Comparison of ENCODE assay signal across 6 cellular contexts in genomic region chr7:157563467-157564135, GRCh38.
DNase-seq lines count a peak whose midpoint lies in the region; ATAC-seq, FAIRE-seq and TF ChIP-seq lines count a peak whose summit lies in the region.
"Not testable (repeated sequence)": the region's sequence is repeated elsewhere in the genome, so short reads cannot be mapped to it uniquely, and the experiment has no call there.

No MANE protein-coding gene starts in this region.

- TF ChIP-seq RAD21 in K562 (CRISPR knock-in tag; conservative IDR thresholded peaks at IDR 0.05 in 1 of 2, IDR thresholded peaks at IDR 0.05 in 1 of 2); HepG2 (CRISPR knock-in tag; IDR thresholded peaks at IDR 0.05): not testable (repeated sequence)

- not testable (repeated sequence) for TF ChIP-seq POLR2A in K562 (conservative IDR thresholded peaks at IDR 0.05); endothelial cell of umbilical vein (IDR thresholded peaks at IDR 0.05; ENCODE audit: low read depth, low read length); HepG2 (IDR thresholded peaks at IDR 0.05; ENCODE audit: insufficient read depth in 1 of 2, low read depth in 2 of 2, low read length in 2 of 2)

- not testable (repeated sequence) for BruUV-seq in PC-3 (replicated peaks; lab: Mats Ljungman, UMichigan); K562 (replicated peaks; lab: Mats Ljungman, UMichigan); endothelial cell of umbilical vein (replicated peaks; lab: Mats Ljungman, UMichigan); HepG2 (replicated peaks; lab: Mats Ljungman, UMichigan)

- not testable (repeated sequence) for ATAC-seq in PC-3, K562, HepG2

- CTCF ChIA-PET in HEK293T (lab: Yijun Ruan, JAX); PC-3 (lab: Charles Lee); K562 (lab: Yijun Ruan, JAX; ENCODE audit: low intra/inter-chr PET ratio); endothelial cell of umbilical vein (lab: Charles Lee); HepG2 (lab: Yijun Ruan, JAX; ENCODE audit: low intra/inter-chr PET ratio, low total read pairs): not testable (repeated sequence)

- intact Hi-C loops in PC-3 (cut with micrococcal nuclease) = loop anchor here (1.0 to 2.0 kb wide), 3 partner anchors 8 to 73 kb away; no protein-coding TSS in a partner anchor
- intact Hi-C loops in K562 (cut with micrococcal nuclease); endothelial cell of umbilical vein (cut with micrococcal nuclease); HepG2 (cut with micrococcal nuclease; ENCODE audit: unreplicated experiment); posterior vena cava (cut with DNase I): not testable (repeated sequence)

- peak; percentile 37 for FAIRE-seq in K562 (lab: Jason Lieb, UNC)
- not testable (repeated sequence) for FAIRE-seq in endothelial cell of umbilical vein (lab: Jason Lieb, UNC); HepG2 (lab: Jason Lieb, UNC)

- 23% methylated on average over 16 of the region's 20 CpGs for WGBS in K562 (ENCODE audit: insufficient coverage, low coverage, missing lambda C conversion rate)
- 75% methylated on average over 17 of the region's 20 CpGs for WGBS in HepG2 (ENCODE audit: low lambda C conversion rate)

- H3K4me1 ChIP-seq in PC-3 (ENCODE audit: insufficient read depth, low read length) (peaks cover 38% of the 10 kb centered on the region), HepG2 (ENCODE audit: insufficient read depth, low read length) (peaks cover 52% of the 10 kb centered on the region)
- not testable (repeated sequence) for H3K4me1 ChIP-seq in K562 (replicated peaks in 1 of 2; ENCODE audit: control insufficient read depth in 2 of 2, insufficient read depth in 2 of 2, low read length in 2 of 2); endothelial cell of umbilical vein (ENCODE audit: control insufficient read depth, extremely low read depth, insufficient read depth, low read length)

- not testable (repeated sequence) for DNase-seq in HEK293T (ENCODE audit: extremely low spot score); PC-3; K562 (ENCODE audit: extremely low read depth in 1 of 4, low spot score in 3 of 4); endothelial cell of umbilical vein (ENCODE audit: low read depth, low spot score); HepG2 (ENCODE audit: low spot score)
- peak; percentile 20 for DNase-seq in posterior vena cava (ENCODE audit: low spot score)

- peak overlapping the region; percentile 99 for H3K27ac ChIP-seq in PC-3 (ENCODE audit: low read length)
- H3K27ac ChIP-seq in K562 (ENCODE audit: extremely low read depth, low read depth, low read length); endothelial cell of umbilical vein (ENCODE audit: insufficient read depth, low read depth, low read length); HepG2 (ENCODE audit: extremely low read length, insufficient read depth, low read length): not testable (repeated sequence)

- POLR2A ChIA-PET in HEK293T (lab: Yijun Ruan, JAX); PC-3 (lab: Charles Lee; ENCODE audit: unreplicated experiment); K562 (lab: Yijun Ruan, JAX); endothelial cell of umbilical vein (lab: Charles Lee); HepG2 (lab: Yijun Ruan, JAX): not testable (repeated sequence)

- not testable (repeated sequence) for H4K20me1 ChIP-seq in PC-3 (ENCODE audit: low read length); K562 (replicated peaks; ENCODE audit: control insufficient read depth, insufficient read depth, low read length); endothelial cell of umbilical vein (replicated peaks; ENCODE audit: control insufficient read depth, extremely low read depth, insufficient read depth, low read length); HepG2 (ENCODE audit: insufficient read depth, low read length)

- not testable (repeated sequence) for H3K4me3 ChIP-seq in PC-3 (ENCODE audit: low read length); K562; endothelial cell of umbilical vein (replicated peaks in 1 of 3; ENCODE audit: insufficient read depth in 1 of 3, low read depth in 1 of 3, low read length in 3 of 3); HepG2 (replicated peaks in 1 of 3; ENCODE audit: insufficient read depth in 1 of 3, low read depth in 2 of 3, low read length in 3 of 3)

- H3K9me1 ChIP-seq in K562 (ENCODE audit: control insufficient read depth, insufficient read depth, low read length); endothelial cell of umbilical vein (replicated peaks; ENCODE audit: control insufficient read depth, extremely low read depth, insufficient read depth, low read length): not testable (repeated sequence)

- H3K36me3 ChIP-seq in PC-3 (ENCODE audit: low read depth, low read length); K562 (ENCODE audit: control insufficient read depth, insufficient read depth, low read length); endothelial cell of umbilical vein (ENCODE audit: control insufficient read depth in 2 of 2, extremely low read depth in 1 of 2, insufficient read depth in 2 of 2, low read length in 2 of 2); HepG2 (replicated peaks in 1 of 2; ENCODE audit: control insufficient read depth in 1 of 2, insufficient read depth in 2 of 2, low read length in 2 of 2): not testable (repeated sequence)

- not testable (repeated sequence) for H3K4me2 ChIP-seq in PC-3 (ENCODE audit: low read length); K562 (ENCODE audit: insufficient read depth, low read length); endothelial cell of umbilical vein (ENCODE audit: insufficient read depth, low read length); HepG2 (ENCODE audit: low read depth, low read length)

- H3K9me3 ChIP-seq in PC-3 (ENCODE audit: low read length); K562 (replicated peaks; ENCODE audit: control insufficient read depth, insufficient read depth, low read depth, low read length); endothelial cell of umbilical vein (replicated peaks; ENCODE audit: control insufficient read depth, insufficient read depth, low read length); HepG2 (ENCODE audit: low read length): not testable (repeated sequence)

- not testable (repeated sequence) for H3F3A ChIP-seq in PC-3 (ENCODE audit: low read length, unreplicated experiment)

- not testable (repeated sequence) for H3K27me3 ChIP-seq in PC-3 (ENCODE audit: low read length); endothelial cell of umbilical vein (ENCODE audit: control insufficient read depth in 2 of 2, insufficient read depth in 2 of 2, low read length in 2 of 2); HepG2 (ENCODE audit: control insufficient read depth in 1 of 2, insufficient read depth in 2 of 2, low read length in 2 of 2)
- H3K27me3 ChIP-seq in K562 (ENCODE audit: control insufficient read depth in 2 of 2, insufficient read depth in 2 of 2, low read length in 2 of 2) = peaks cover 25 to 72% of the 10 kb centered on the region in 2 experiments

- H3K79me2 ChIP-seq in PC-3 (ENCODE audit: low read length); K562 (ENCODE audit: control insufficient read depth, insufficient read depth, low read length); endothelial cell of umbilical vein (ENCODE audit: control insufficient read depth, insufficient read depth, low read length); HepG2 (ENCODE audit: insufficient read depth, low read length): not testable (repeated sequence)

- in situ Hi-C loops in K562 (cut with MboI); HepG2 (cut with HindIII; ENCODE audit: extremely low pct_ligation_motif_present, low pct_unique_long_range_greater_than_20kb): not testable (repeated sequence)

- not testable (repeated sequence) for H2AFZ ChIP-seq in PC-3 (ENCODE audit: low read length); K562 (ENCODE audit: low read depth, low read length); endothelial cell of umbilical vein (ENCODE audit: low read depth, low read length); HepG2 (ENCODE audit: low read length)

- peak overlapping the region; percentile 72 for H3K9ac ChIP-seq in PC-3 (ENCODE audit: low read length)
- not testable (repeated sequence) for H3K9ac ChIP-seq in K562 (ENCODE audit: insufficient read depth in 1 of 2, low read depth in 2 of 2, low read length in 2 of 2); endothelial cell of umbilical vein (replicated peaks; ENCODE audit: extremely low read depth, insufficient read depth, low read length); HepG2 (ENCODE audit: insufficient read depth, low read depth, low read length)

- dilution Hi-C loops in endothelial cell of umbilical vein (cut with MboI; ENCODE audit: extremely low pct_ligation_motif_present, low sequenced_read_pairs) = not testable (repeated sequence)

- not testable (repeated sequence) for H3K9me2 ChIP-seq in PC-3 (replicated peaks; ENCODE audit: low read length)

- TF ChIP-seq CTCF in PC-3 (conservative IDR thresholded peaks at IDR 0.05; ENCODE audit: low read depth, low read length); K562 (IDR thresholded peaks at IDR 0.05 in 2 of 3, conservative IDR thresholded peaks at IDR 0.05 in 1 of 3; ENCODE audit: insufficient read depth in 2 of 3, low read depth in 1 of 3, low read length in 3 of 3); endothelial cell of umbilical vein (IDR thresholded peaks at IDR 0.05; ENCODE audit: extremely low read depth in 1 of 2, insufficient read depth in 1 of 2, low read depth in 1 of 2, low read length in 2 of 2); HepG2 (CRISPR knock-in tag; IDR thresholded peaks at IDR 0.05): not testable (repeated sequence)

- not testable (repeated sequence) for TF ChIP-seq EP300 in K562 (IDR thresholded peaks at IDR 0.05; ENCODE audit: low read length); HepG2 (IDR thresholded peaks at IDR 0.05; ENCODE audit: low read depth in 2 of 2, low read length in 2 of 2); HepG2 (CRISPR knock-in tag; IDR thresholded peaks at IDR 0.05; ENCODE audit: borderline replicate concordance)
